In genomic region chr1:33529957-33530356, GRCh38 we compare ENCODE assay signal across 26 cellular contexts.
"Had no signal": no experiment of that assay in that cellular context is flagged by ENCODE, and none has a peak within 500 bp of the region (broad histone marks: within the 10 kb centered on the region; RNA-seq: fewer than 3 reads in every experiment).

No MANE protein-coding gene starts in this region.

- H3K4me3 ChIP-seq: MG63 had no signal

- H3K9me3 ChIP-seq: MG63 had no signal

- H3K36me3 ChIP-seq: MG63 had no signal

- DNase-seq: Karpas-422, Kasumi-1, MG63, MM.1S, MV-4-11, NCI-H1048, NCI-H1105, NCI-H1417 treated with DMSO at 0.1 percent for 48 hours, NCI-H1436 treated with DMSO at 0.1 percent for 48 hours, NCI-H146, NCI-H1694, NCI-H1694 treated with DMSO at 0.1 percent for 48 hours, NCI-H187, NCI-H187 treated with DMSO at 0.1 percent for 48 hours, NCI-H2029, NCI-H2029 treated with DMSO at 0.1 percent for 48 hours, NCI-H2081 treated with DMSO at 0.1 percent for 48 hours, NCI-H2107, NCI-H2171, NCI-H2227 treated with DMSO at 0.1 percent for 48 hours, NCI-H226, NCI-H446, NCI-H446 treated with DMSO at 0.1 percent for 48 hours, NCI-H510A, NCI-H510A treated with DMSO at 0.1 percent for 48 hours, NCI-H524 had no signal
